ENCODE assay signal across 9 cellular contexts in the genomic region with DNA sequence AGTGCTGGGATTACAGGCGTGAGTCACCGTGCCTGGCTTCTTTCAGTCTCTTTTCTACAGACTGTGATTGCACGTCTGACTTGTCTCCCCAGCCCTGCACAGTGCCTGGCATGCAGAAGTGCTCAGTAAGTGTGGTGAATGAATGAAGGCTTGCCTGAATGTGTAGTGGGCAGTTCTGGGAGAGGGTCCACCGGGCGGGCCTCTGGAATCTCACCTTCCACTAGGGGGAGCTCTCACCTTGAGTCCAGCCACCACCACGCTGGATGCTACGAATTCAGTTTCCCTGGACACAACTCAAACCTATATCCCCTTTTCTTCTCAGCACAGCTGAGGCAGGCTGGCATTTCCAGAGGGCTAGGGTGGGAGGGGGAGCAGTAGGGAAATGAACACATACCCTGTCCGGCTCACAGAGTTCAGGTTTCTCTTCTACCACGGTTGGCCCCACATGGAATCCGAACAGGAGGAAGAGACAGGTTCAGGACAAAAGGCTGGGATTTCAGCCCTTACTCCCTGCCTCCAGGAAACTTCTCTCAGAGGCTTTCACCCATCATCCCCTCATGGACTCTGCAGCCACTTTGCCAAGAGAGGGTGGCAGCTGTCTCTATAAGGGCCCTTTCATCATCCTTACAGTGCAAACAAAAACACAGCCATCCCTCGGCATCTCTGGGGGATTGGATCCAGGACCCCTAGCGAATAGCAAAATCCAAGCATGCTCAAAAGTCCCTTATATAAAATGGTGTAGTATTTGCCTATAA.
DNase-seq lines count a peak whose midpoint lies in the region; ATAC-seq and FAIRE-seq lines count a peak whose summit lies in the region.
"Had no signal": no experiment of that assay in that cellular context is flagged by ENCODE, and none has a peak within 500 bp of the region (broad histone marks: within the 10 kb centered on the region; RNA-seq: fewer than 3 reads in every experiment).

No MANE protein-coding gene starts in this region.

- FAIRE-seq in HTR-8/SVneo (lab: Jason Lieb, UNC), result no peak

- DNase-seq in DMS79 treated with DMSO at 0.1 percent for 48 hours (lab: John Stamatoyannopoulos, UW) (peak; percentile 22), DMS79 (lab: John Stamatoyannopoulos, UW) (no peak), HTR-8/SVneo (ENCODE audit: insufficient read length, low spot score) (peak; percentile 39), SKM-1 treated with dmso at 0.1 percent for 144 hours (lab: John Stamatoyannopoulos, UW; ENCODE audit: unreplicated experiment) (peak; percentile 31), iPS-NIHi11 (ENCODE audit: low spot score) (peak; percentile 76), NCI-H128 (lab: John Stamatoyannopoulos, UW; ENCODE audit: unreplicated experiment) (no peak)
- DNase-seq in activated naive CD4-positive, alpha-beta T cell treated with Interleukin-2 at 50 U/mL for 16 hours, result no peak

- ATAC-seq in GM19467 (IDR thresholded peaks at IDR 0.05; ENCODE audit: unreplicated experiment), result no peak
- ATAC-seq: naive thymus-derived CD4-positive, alpha-beta T cell had no signal

Comparison
In these comparisons a context has a peak if more than half of its experiments do, and no peak if none do; other contexts are left out.
1. DNase-seq: peak in DMS79 treated with DMSO at 0.1 percent for 48 hours (single experiment), HTR-8/SVneo (single experiment), SKM-1 treated with dmso at 0.1 percent for 144 hours (single experiment) and iPS-NIHi11 (single experiment); none in DMS79 (single experiment), NCI-H128 (single experiment) and activated naive CD4-positive, alpha-beta T cell treated with Interleukin-2 at 50 U/mL for 16 hours (single experiment).